Comparison of ENCODE assay signal across 1 cellular context in genomic region chr16:46510-46909, GRCh38. TPM values are rescaled to one million over a fixed set of nuclear protein-coding genes. Genes with fewer than 3 reads are reported as not detected.
"Had no signal": no experiment of that assay in that cellular context is flagged by ENCODE, and none has a peak within 500 bp of the region (broad histone marks: within the 10 kb centered on the region; RNA-seq: fewer than 3 reads in every experiment).

No MANE protein-coding gene starts in this region.

RNA-seq across cellular contexts. Expression of gene POLR3K, which starts 6.9 kb away (rescaled TPM):
- total RNA-seq: ascending aorta had no signal

RNA-seq across cellular contexts. Expression of gene SNRNP25, which starts 7.1 kb away (rescaled TPM):
- total RNA-seq: ascending aorta had no signal
